In the genomic region with DNA sequence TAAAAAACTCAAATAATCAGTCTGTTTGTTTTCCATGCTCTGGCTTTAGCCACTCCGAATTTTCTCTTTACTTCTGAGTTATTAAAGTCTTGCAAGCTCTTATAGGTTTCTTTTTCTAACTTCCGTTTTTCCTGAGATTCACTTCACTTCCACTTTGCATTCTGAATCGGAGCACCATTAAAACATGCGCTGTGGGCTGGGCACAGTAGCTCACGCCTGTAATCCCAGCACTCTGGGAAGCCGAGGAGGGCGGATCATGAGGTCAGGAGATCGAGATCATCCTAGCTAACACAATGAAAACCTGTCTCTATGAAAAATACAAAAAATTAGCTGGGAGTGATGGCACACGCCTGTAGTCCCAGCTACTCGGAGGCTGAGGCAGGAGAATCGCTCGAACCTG, we compare ENCODE assay signal across 20 cellular contexts.
"Had no signal": no experiment of that assay in that cellular context is flagged by ENCODE, and none has a peak within 500 bp of the region (broad histone marks: within the 10 kb centered on the region; RNA-seq: fewer than 3 reads in every experiment).

No MANE protein-coding gene starts in this region.

- H3K9me3 ChIP-seq: lower lobe of right lung, stomach, suprapubic skin, transverse colon had no signal

- H3K27ac Mint-ChIP-seq: activated naive CD8-positive, alpha-beta T cell treated with anti-CD3 and anti-CD28 coated beads for 36 hours; activated T-helper 2 cell treated with anti-CD3 and anti-CD28 coated beads, Interferon-gamma antibody, Interleukin-2, Interleukin-4, amounts not matched to agents 10 μg/mL and 5 μg/mL and 100 μg/mL, durations not matched to agents 14 hours and 24 hours and 36 hours; naive B cell; stimulated activated memory B cell treated with anti-CD40 and anti-IgM and Interleukin-4, amounts not matched to agents 10 μg/mL and 1 μg/mL and 100 μg/mL, for 72 hours had no signal

- H3K36me3 Mint-ChIP-seq: activated naive CD8-positive, alpha-beta T cell treated with anti-CD3 and anti-CD28 coated beads for 36 hours; naive B cell; stimulated activated memory B cell treated with anti-CD40 and anti-IgM and Interleukin-4, amounts not matched to agents 10 μg/mL and 1 μg/mL and 100 μg/mL, for 72 hours had no signal

- H3K4me1 Mint-ChIP-seq: activated naive CD8-positive, alpha-beta T cell treated with anti-CD3 and anti-CD28 coated beads for 36 hours; naive B cell; stimulated activated memory B cell treated with anti-CD40 and anti-IgM and Interleukin-4, amounts not matched to agents 10 μg/mL and 1 μg/mL and 100 μg/mL, for 72 hours had no signal

- H3K27me3 Mint-ChIP-seq: activated naive CD8-positive, alpha-beta T cell treated with anti-CD3 and anti-CD28 coated beads for 36 hours; naive B cell; stimulated activated memory B cell treated with anti-CD40 and anti-IgM and Interleukin-4, amounts not matched to agents 10 μg/mL and 1 μg/mL and 100 μg/mL, for 72 hours had no signal

- H3K9me3 Mint-ChIP-seq: activated naive CD8-positive, alpha-beta T cell treated with anti-CD3 and anti-CD28 coated beads for 36 hours; activated T-helper 2 cell treated with anti-CD3 and anti-CD28 coated beads, Interferon-gamma antibody, Interleukin-2, Interleukin-4, amounts not matched to agents 10 μg/mL and 5 μg/mL and 100 μg/mL, durations not matched to agents 14 hours and 24 hours and 36 hours had no signal

- H3K4me3 Mint-ChIP-seq: activated naive CD8-positive, alpha-beta T cell treated with anti-CD3 and anti-CD28 coated beads for 36 hours; activated T-cell treated with anti-CD3 and anti-CD28 coated beads, Interleukin-2, amount 50 U/mL, for 4 hours; naive B cell; stimulated activated memory B cell treated with anti-CD40 and anti-IgM and Interleukin-4, amounts not matched to agents 10 μg/mL and 1 μg/mL and 100 μg/mL, for 72 hours had no signal

- H3K36me3 ChIP-seq: lower lobe of right lung, stomach, suprapubic skin, transverse colon, WERI-Rb-1 had no signal

- DNase-seq: activated CD8-positive, alpha-beta memory T cell treated with anti-CD3 and anti-CD28 coated beads, Interleukin-2, amount 50 U/mL, for 4 hours; activated naive CD4-positive, alpha-beta T cell treated with Interleukin-2 at 50 U/mL for 16 hours; activated naive CD8-positive, alpha-beta T cell treated with anti-CD3 and anti-CD28 coated beads for 36 hours; activated T-cell treated with anti-CD3 and anti-CD28 coated beads, Interleukin-2, amount 50 U/mL, for 4 hours; central memory CD4-positive, alpha-beta T cell; dermis blood vessel endothelial cell; effector CD8-positive, alpha-beta T cell; foreskin keratinocyte; kidney; lower lobe of right lung; naive B cell; occipital lobe; small intestine; stimulated activated CD4-positive, alpha-beta T cell treated with anti-CD3 and anti-CD28 coated beads, Interleukin-2, amount 100 ng/mL, for 24 hours; stomach; transverse colon; WERI-Rb-1 had no signal

- H3K27me3 ChIP-seq: foreskin keratinocyte, stomach, suprapubic skin, transverse colon had no signal

- H3K4me1 ChIP-seq: foreskin keratinocyte, lower lobe of right lung, stomach, suprapubic skin, transverse colon had no signal

- H3K4me3 ChIP-seq: lower lobe of right lung, stomach, suprapubic skin, transverse colon had no signal

- H3K27ac ChIP-seq: foreskin keratinocyte, lower lobe of right lung, stomach, suprapubic skin, transverse colon, WERI-Rb-1 had no signal
